ENCODE assay signal across 20 cellular contexts in genomic region chr15:56857828-56858227, GRCh38.
DNase-seq lines count a peak whose midpoint lies in the region; ATAC-seq, FAIRE-seq and TF ChIP-seq lines count a peak whose summit lies in the region.
"Had no signal": no experiment of that assay in that cellular context is flagged by ENCODE, and none has a peak within 500 bp of the region (broad histone marks: within the 10 kb centered on the region; RNA-seq: fewer than 3 reads in every experiment).

No MANE protein-coding gene starts in this region.

- no peaks in the 10 kb centered on the region for H3K4me1 ChIP-seq in HepG2 (ENCODE audit: insufficient read depth, low read length)
- no peaks in the 10 kb centered on the region for H3K4me1 ChIP-seq in right lobe of liver
- no peaks in the 10 kb centered on the region for H3K4me1 ChIP-seq in HEK293 (ENCODE audit: control insufficient read depth, insufficient read depth, low read length)
- no peaks in the 10 kb centered on the region for H3K4me1 ChIP-seq in OCI-LY1 (ENCODE audit: insufficient read depth, low read length, severe bottlenecking)

- H3K9me2 ChIP-seq in OCI-LY1 (ENCODE audit: low read depth, low read length): no peaks in the 10 kb centered on the region

- H4K20me1 ChIP-seq in HepG2 (ENCODE audit: insufficient read depth, low read length) (no peaks in the 10 kb centered on the region), OCI-LY1 (ENCODE audit: insufficient read depth, low read length) (no peaks in the 10 kb centered on the region)

- H3K4me3 ChIP-seq in HepG2 (replicated peaks in 1 of 3; ENCODE audit: insufficient read depth in 1 of 3, low read depth in 2 of 3, low read length in 3 of 3) (no peak overlapping the region), right lobe of liver (no peak overlapping the region), HEK293 (ENCODE audit: low read depth, low read length) (no peak overlapping the region), OCI-LY1 (ENCODE audit: low read depth, low read length, poor library complexity, severe bottlenecking) (no peak overlapping the region)
- H3K4me3 ChIP-seq: GM23248 had no signal

- DNase-seq in HepG2 (ENCODE audit: low spot score) (no peak), right lobe of liver (no peak), HPDE6-E6E7 (ENCODE audit: extremely low spot score) (no peak)
- no peak for DNase-seq in activated CD4-positive, alpha-beta T cell treated with anti-CD3 and anti-CD28 coated beads for 4 hours
- DNase-seq: C1 segment of cervical spinal cord; Calu3; CD4-positive, alpha-beta memory T cell; COR-L47; DMS53; DMS79 treated with DMSO at 0.1 percent for 48 hours; GM23248; H7; HCEC 1CT had no signal

- ATAC-seq in HepG2 (no peak), right lobe of liver (no peak), GM19397 (IDR thresholded peaks at IDR 0.05; ENCODE audit: unreplicated experiment) (no peak), GM18868 (IDR thresholded peaks at IDR 0.05; ENCODE audit: unreplicated experiment) (no peak)

- H3F3A ChIP-seq in OCI-LY1 (ENCODE audit: insufficient read depth, low read length): no peaks in the 10 kb centered on the region

- H3K4me2 ChIP-seq in HepG2 (ENCODE audit: low read depth, low read length) (no peak overlapping the region), OCI-LY1 (ENCODE audit: low read length) (no peak overlapping the region)

- TF ChIP-seq EP300 in HepG2 (IDR thresholded peaks at IDR 0.05; ENCODE audit: low read depth in 2 of 2, low read length in 2 of 2): no peak
- no peak for TF ChIP-seq EP300 in HepG2 (CRISPR knock-in tag; IDR thresholded peaks at IDR 0.05; ENCODE audit: borderline replicate concordance)

- in situ Hi-C loops in HepG2 (cut with HindIII; ENCODE audit: extremely low pct_ligation_motif_present, low pct_unique_long_range_greater_than_20kb): no loop called here

- H3K27ac ChIP-seq in HepG2 (ENCODE audit: extremely low read length, insufficient read depth, low read length) (no peak overlapping the region), right lobe of liver (no peak overlapping the region), HEK293 (ENCODE audit: extremely low read depth, low read depth, low read length) (no peak overlapping the region), OCI-LY1 (ENCODE audit: low read depth, low read length, poor library complexity, severe bottlenecking) (no peak overlapping the region)
- H3K27ac ChIP-seq: 22Rv1, GM23248 had no signal

- H3K9ac ChIP-seq in HepG2 (ENCODE audit: insufficient read depth, low read depth, low read length) (no peak overlapping the region), OCI-LY1 (ENCODE audit: low read length) (no peak overlapping the region)
- H3K9ac ChIP-seq: GM23248 had no signal

- no peak for TF ChIP-seq POLR2A in HepG2 (IDR thresholded peaks at IDR 0.05; ENCODE audit: insufficient read depth in 1 of 2, low read depth in 2 of 2, low read length in 2 of 2)
- no peak for TF ChIP-seq POLR2A in right lobe of liver (IDR thresholded peaks at IDR 0.05)

- WGBS in HepG2 (ENCODE audit: low lambda C conversion rate): 3% methylated on average over 2 of the region's 2 CpGs
- 13% methylated on average over 2 of the region's 2 CpGs for WGBS in right lobe of liver (ENCODE audit: insufficient coverage, low coverage, low lambda C conversion rate, missing lambda C conversion rate)

- no peak for TF ChIP-seq RAD21 in HepG2 (CRISPR knock-in tag; IDR thresholded peaks at IDR 0.05)

- H3K79me2 ChIP-seq in HepG2 (ENCODE audit: insufficient read depth, low read length): no peaks in the 10 kb centered on the region
- H3K79me2 ChIP-seq in OCI-LY1 (ENCODE audit: insufficient read depth, low read length): no peaks in the 10 kb centered on the region

- TF ChIP-seq CTCF in HepG2 (CRISPR knock-in tag; IDR thresholded peaks at IDR 0.05) (no peak), right lobe of liver (IDR thresholded peaks at IDR 0.05) (no peak), HEK293 (tag by site-specific recombination; IDR thresholded peaks at IDR 0.05) (no peak), OCI-LY1 (IDR thresholded peaks at IDR 0.05; ENCODE audit: low read length) (no peak)

- H2AFZ ChIP-seq in HepG2 (ENCODE audit: low read length): no peak overlapping the region
- H2AFZ ChIP-seq in OCI-LY1 (ENCODE audit: low read length): peak overlapping the region; percentile 42; the same call in 1 of the 2 replicates
- H2AFZ ChIP-seq: GM23248 had no signal

- no peaks in the 10 kb centered on the region for H3K36me3 ChIP-seq in HepG2 (replicated peaks in 1 of 2; ENCODE audit: control insufficient read depth in 1 of 2, insufficient read depth in 2 of 2, low read length in 2 of 2)
- no peaks in the 10 kb centered on the region for H3K36me3 ChIP-seq in right lobe of liver
- H3K36me3 ChIP-seq in HEK293 (ENCODE audit: control insufficient read depth in 2 of 2, insufficient read depth in 1 of 2, low read length in 2 of 2): no peaks in the 10 kb centered on the region
- no peaks in the 10 kb centered on the region for H3K36me3 ChIP-seq in OCI-LY1 (ENCODE audit: insufficient read depth, low read length)

- intact Hi-C loops in HepG2 (cut with micrococcal nuclease; ENCODE audit: unreplicated experiment) (no loop called here), right lobe of liver (cut with DNase I) (no loop called here)

- BruUV-seq in HepG2 (replicated peaks; lab: Mats Ljungman, UMichigan): no TSS peak

- H3K27me3 ChIP-seq in HepG2 (ENCODE audit: control insufficient read depth in 1 of 2, insufficient read depth in 2 of 2, low read length in 2 of 2) (no peaks in the 10 kb centered on the region), right lobe of liver (no peaks in the 10 kb centered on the region), OCI-LY1 (ENCODE audit: insufficient read depth, low read length) (no peaks in the 10 kb centered on the region)

- FAIRE-seq in HepG2 (lab: Jason Lieb, UNC): no peak
- FAIRE-seq: GM12892, H1 had no signal

- H3K9me3 ChIP-seq in HepG2 (ENCODE audit: low read length) (no peaks in the 10 kb centered on the region), right lobe of liver (no peaks in the 10 kb centered on the region), HEK293 (ENCODE audit: control insufficient read depth, insufficient read depth, low read depth, low read length) (no peaks in the 10 kb centered on the region), OCI-LY1 (ENCODE audit: low read length) (no peaks in the 10 kb centered on the region)

- POLR2A ChIA-PET in HepG2 (lab: Yijun Ruan, JAX): no interaction called here
- POLR2A ChIA-PET in HEK293 (lab: Yijun Ruan, JAX): interaction anchor here (0.7 kb wide), 1 partner anchor 171 kb away, joined by 4 read pairs; no protein-coding TSS in a partner anchor

- CTCF ChIA-PET in HepG2 (lab: Yijun Ruan, JAX; ENCODE audit: low intra/inter-chr PET ratio, low total read pairs): no interaction called here
- CTCF ChIA-PET in HEK293 (lab: Yijun Ruan, JAX): no interaction called here

TF ChIP-seq in HepG2, 621 proteins besides CTCF, POLR2A, EP300 and RAD21:
- TF ChIP-seq ZNF430 (CRISPR knock-in tag; IDR thresholded peaks at IDR 0.05): no peak
- no peak for TF ChIP-seq SNAI1 (CRISPR knock-in tag; IDR thresholded peaks at IDR 0.05; ENCODE audit: borderline replicate concordance)
- TF ChIP-seq ZFP41 (CRISPR knock-in tag; IDR thresholded peaks at IDR 0.05; ENCODE audit: borderline replicate concordance): no peak
- no peak for TF ChIP-seq ZNF274 (CRISPR knock-in tag; IDR thresholded peaks at IDR 0.05)
- TF ChIP-seq ELF4 (CRISPR knock-in tag; IDR thresholded peaks at IDR 0.05; ENCODE audit: borderline replicate concordance): no peak
- peak; percentile 67; the same call in 1 of the 2 replicates for TF ChIP-seq HOMEZ (CRISPR knock-in tag; IDR thresholded peaks at IDR 0.05; ENCODE audit: low read depth)
- no peak for TF ChIP-seq TEAD2 (CRISPR knock-in tag; IDR thresholded peaks at IDR 0.05)
- peak; percentile 87 for TF ChIP-seq ZNF652 (CRISPR knock-in tag; IDR thresholded peaks at IDR 0.05; ENCODE audit: borderline replicate concordance, low read depth)
- TF ChIP-seq PAF1 (CRISPR knock-in tag; IDR thresholded peaks at IDR 0.05): no peak

TF ChIP-seq in HEK293, 187 proteins besides CTCF, POLR2A, EP300 and RAD21:
- TF ChIP-seq SCRT2 (tag by site-specific recombination; IDR thresholded peaks at IDR 0.05) (peak; percentile 64), ZNF239 (tag by site-specific recombination; IDR thresholded peaks at IDR 0.05) (no peak), ZBTB11 (tag by site-specific recombination; conservative IDR thresholded peaks at IDR 0.05; ENCODE audit: low read depth) (no peak)
